Comparison of ENCODE assay signal across 35 cellular contexts in the genomic region with DNA sequence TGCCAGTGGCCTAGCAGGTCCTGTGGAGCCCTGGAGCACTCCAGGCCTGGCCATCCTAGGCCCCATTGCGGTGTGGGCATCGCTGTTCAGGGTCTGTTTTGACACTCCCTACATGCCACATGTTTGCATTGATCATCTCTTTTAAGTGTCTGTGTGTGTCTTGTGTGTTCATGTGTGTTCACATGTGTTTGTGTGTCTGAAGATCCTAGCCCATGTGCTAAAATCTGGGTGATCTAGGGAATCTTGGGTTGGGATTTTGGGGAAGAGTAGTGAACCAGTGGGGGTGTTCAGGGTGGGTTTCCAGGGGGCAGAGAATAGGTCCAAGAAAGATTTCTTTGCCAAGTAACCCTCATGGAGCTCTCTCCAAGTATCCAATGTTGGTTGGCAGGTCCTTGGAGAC. TPM values are rescaled to one million over a fixed set of nuclear protein-coding genes. Genes with fewer than 3 reads are reported as not detected.
"Had no signal": no experiment of that assay in that cellular context is flagged by ENCODE, and none has a peak within 500 bp of the region (broad histone marks: within the 10 kb centered on the region; RNA-seq: fewer than 3 reads in every experiment).

No MANE protein-coding gene starts in this region.

- H3K4me3 ChIP-seq: adrenal gland, ascending aorta, body of pancreas, breast epithelium, cardiac muscle cell had no signal

- FAIRE-seq: astrocyte had no signal

- H3K9me3 ChIP-seq: adrenal gland, ascending aorta, body of pancreas, breast epithelium had no signal

- H3K4me1 ChIP-seq: adrenal gland, ascending aorta, body of pancreas, breast epithelium had no signal

- H3K27ac ChIP-seq: adrenal gland, ascending aorta, body of pancreas, brain microvascular endothelial cell, breast epithelium, cardiac muscle cell had no signal

- H3K27me3 ChIP-seq: adrenal gland, ascending aorta, body of pancreas, breast epithelium had no signal

- DNase-seq: activated effector memory CD4-positive, alpha-beta T cell treated with anti-CD3 and anti-CD28 coated beads, Interleukin-2, amount 50 U/mL, for 16 hours; activated effector memory CD4-positive, alpha-beta T cell treated with Interleukin-2 at 50 U/mL for 16 hours; activated gamma-delta T cell; activated naive CD4-positive, alpha-beta T cell; activated naive CD4-positive, alpha-beta T cell treated with anti-CD3 and anti-CD28 coated beads for 36 hours; activated naive CD4-positive, alpha-beta T cell treated with anti-CD3 and anti-CD28 coated beads, Interleukin-2, amount 10 ng/mL, durations not matched to agents 7 days and 5 days; activated naive CD4-positive, alpha-beta T cell treated with anti-CD3 and anti-CD28 coated beads, Interleukin-2, amount 50 U/mL, for 16 hours; activated naive CD4-positive, alpha-beta T cell treated with Interleukin-2 at 50 U/mL for 16 hours; activated naive CD8-positive, alpha-beta T cell treated with anti-CD3 and anti-CD28 coated beads for 36 hours; activated naive CD8-positive, alpha-beta T cell treated with anti-CD3 and anti-CD28 coated beads, Interleukin-2, amount 10 ng/mL, durations not matched to agents 7 days and 5 days; activated naive CD8-positive, alpha-beta T cell treated with anti-CD3 and anti-CD28 coated beads, Interleukin-2, amount 50 U/mL, for 24 hours; activated T-cell treated with anti-CD3 and anti-CD28 coated beads for 4 hours; activated T-cell treated with anti-CD3 and anti-CD28 coated beads, Interleukin-2, amount 50 U/mL, for 1 hour; activated T-cell treated with anti-CD3 and anti-CD28 coated beads, Interleukin-2, amount 50 U/mL, for 24 hours; activated T-cell treated with anti-CD3 and anti-CD28 coated beads, Interleukin-2, amount 50 U/mL, for 4 hours; activated T-cell treated with anti-CD3 and anti-CD28 coated beads, Interleukin-2, amount 50 U/mL, for 48 hours; activated T-cell treated with anti-CD3 and anti-CD28 coated beads, Interleukin-2, amount 50 U/mL, for 72 hours; adrenal gland; amniotic stem cell; amygdala; anterior cingulate cortex; aorta; body of pancreas; brain microvascular endothelial cell; caudate nucleus; central memory CD4-positive, alpha-beta T cell; cerebellar nuclear complex had no signal

- H3K36me3 ChIP-seq: adrenal gland, ascending aorta, brain microvascular endothelial cell, breast epithelium, cardiac muscle cell had no signal

- ATAC-seq: activated naive CD4-positive, alpha-beta T cell treated with anti-CD3 and anti-CD28 coated beads, Interleukin-2, amount 50 U/mL, for 72 hours; activated naive CD8-positive, alpha-beta T cell treated with anti-CD3 and anti-CD28 coated beads, Interleukin-2, amount 50 U/mL, for 24 hours; activated T-cell treated with anti-CD3 and anti-CD28 coated beads, Interleukin-2, amount 50 U/mL, for 4 hours; activated T-cell treated with anti-CD3 and anti-CD28 coated beads, Interleukin-2, amount 50 U/mL, for 72 hours; activated T-helper 17 cell treated with anti-CD3 and anti-CD28 coated beads, Interleukin-2, amount 50 U/mL, for 72 hours; body of pancreas had no signal

RNA-seq across cellular contexts. Expression of gene PSD2, which starts 8.4 kb away (rescaled TPM):
- total RNA-seq: activated naive CD4-positive, alpha-beta T cell treated with anti-CD3 and anti-CD28 coated beads for 36 hours; activated naive CD4-positive, alpha-beta T cell treated with anti-CD3 and anti-CD28 coated beads, Interleukin-2, amount 50 U/mL, for 72 hours; activated naive CD8-positive, alpha-beta T cell treated with anti-CD3 and anti-CD28 coated beads for 36 hours; activated T-cell treated with anti-CD3 and anti-CD28 coated beads, Interleukin-2, amount 50 U/mL, for 4 hours; activated T-cell treated with anti-CD3 and anti-CD28 coated beads, Interleukin-2, amount 50 U/mL, for 72 hours; activated T-helper 1 cell treated with anti-CD3 and anti-CD28 coated beads, Interleukin-12 subunit alpha, Interleukin-12 subunit beta, Interleukin-2, Interleukin-4 antibody, amounts not matched to agents 30 ng/mL and 10 ng/mL and 1 ng/mL, durations not matched to agents 14 hours and 24 hours and 36 hours; activated T-helper 17 cell treated with anti-CD3 and anti-CD28 coated beads, Interleukin-2, amount 50 U/mL, for 72 hours; activated T-helper 2 cell treated with anti-CD3 and anti-CD28 coated beads, Interferon-gamma antibody, Interleukin-2, Interleukin-4, amounts not matched to agents 10 μg/mL and 5 μg/mL and 100 μg/mL, durations not matched to agents 14 hours and 24 hours and 36 hours; ascending aorta had no signal
